16 cellular contexts compared by ENCODE assay signal in the genomic region with DNA sequence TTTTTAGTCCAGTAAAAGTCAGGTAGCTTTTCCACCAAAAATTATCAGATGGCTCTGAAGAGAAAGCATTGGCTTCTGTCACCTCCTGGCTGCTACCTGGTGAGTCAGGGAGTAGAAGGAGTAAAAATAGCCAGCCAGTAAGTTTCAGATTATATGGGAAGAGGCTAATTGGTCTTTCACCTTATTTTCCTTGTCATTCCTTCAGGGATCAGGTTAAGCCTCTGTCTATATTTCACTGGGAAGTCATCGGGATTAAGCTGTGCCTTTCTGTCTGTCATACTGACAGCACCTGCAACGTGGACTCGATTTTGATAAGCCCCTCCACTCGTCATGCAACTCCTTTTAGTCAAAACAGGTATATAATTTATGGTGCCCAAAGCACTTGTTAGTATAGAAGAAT.
A peak's percentile ranks its signal among the peaks of the same experiment; 100 is the strongest.
DNase-seq lines count a peak whose midpoint lies in the region; ATAC-seq, FAIRE-seq and TF ChIP-seq lines count a peak whose summit lies in the region.
"Had no signal": no experiment of that assay in that cellular context is flagged by ENCODE, and none has a peak within 500 bp of the region (broad histone marks: within the 10 kb centered on the region; RNA-seq: fewer than 3 reads in every experiment).

No MANE protein-coding gene starts in this region.

- ATAC-seq in GM21576 (IDR thresholded peaks at IDR 0.05; ENCODE audit: unreplicated experiment) (no peak), GM18861 (IDR thresholded peaks at IDR 0.05; ENCODE audit: unreplicated experiment) (no peak)

- 20 to 48% (median 26%) methylated on average over 4 of the region's 4 CpGs for WGBS in small intestine, 3 donors

- H3K9me2 ChIP-seq in MM.1S (replicated peaks; ENCODE audit: insufficient read depth, low read length) = no peaks in the 10 kb centered on the region

- no peak overlapping the region for H3K9ac ChIP-seq in MM.1S (ENCODE audit: low read length)

- FAIRE-seq in small intestine (lab: Jason Lieb, UNC) = no peak
- FAIRE-seq: G401.6, GM12891, GM19239 had no signal

- peak; percentile 33 for DNase-seq in DMS79 (lab: John Stamatoyannopoulos, UW)
- DNase-seq in NCI-H1417 treated with DMSO at 0.1 percent for 48 hours (lab: John Stamatoyannopoulos, UW) = peak; percentile 44
- DNase-seq in NCI-H2227 treated with DMSO at 0.1 percent for 48 hours (lab: John Stamatoyannopoulos, UW) = peak; percentile 58
- peak; percentile 45 for DNase-seq in NCI-H82 treated with DMSO at 0.1 percent for 48 hours (lab: John Stamatoyannopoulos, UW; ENCODE audit: unreplicated experiment)
- DNase-seq in MM.1S = no peak
- no peak for DNase-seq in small intestine
- DNase-seq: CD8-positive, alpha-beta memory T cell; DMS53; HCEC 1CT had no signal

- no peak overlapping the region for H3K4me2 ChIP-seq in MM.1S (ENCODE audit: low read depth, low read length)

- H3K27me3 ChIP-seq in MM.1S (replicated peaks; ENCODE audit: insufficient read depth, low read length) (no peaks in the 10 kb centered on the region), small intestine (ENCODE audit: control insufficient read depth in 2 of 2, insufficient read depth in 2 of 2, low read length in 2 of 2) (no peaks in the 10 kb centered on the region)

- H3K4me1 ChIP-seq in MM.1S (ENCODE audit: low read length) (no peaks in the 10 kb centered on the region), small intestine (ENCODE audit: control insufficient read depth in 2 of 2, insufficient read depth in 1 of 2, low read depth in 1 of 2, low read length in 1 of 2) (no peaks in the 10 kb centered on the region)

- no peak overlapping the region for H2AFZ ChIP-seq in MM.1S (ENCODE audit: low read length)

- H3K27ac ChIP-seq in MM.1S (ENCODE audit: low read length) = no peak overlapping the region
- no peak overlapping the region for H3K27ac ChIP-seq in small intestine (ENCODE audit: low read depth in 1 of 2, low read length in 1 of 2)
- H3K27ac ChIP-seq: 22Rv1, HL-60 had no signal

- no peaks in the 10 kb centered on the region for H3F3A ChIP-seq in MM.1S (ENCODE audit: insufficient read depth, low read length)

- H3K79me2 ChIP-seq in MM.1S (ENCODE audit: low read length) = no peaks in the 10 kb centered on the region

- TF ChIP-seq CTCF in MM.1S (IDR thresholded peaks at IDR 0.05; ENCODE audit: low read length) = no peak

- H3K9me3 ChIP-seq in MM.1S (replicated peaks; ENCODE audit: insufficient read depth, low read length) (no peaks in the 10 kb centered on the region), small intestine (ENCODE audit: control insufficient read depth, low read depth) (no peaks in the 10 kb centered on the region)

- H3K4me3 ChIP-seq in MM.1S (ENCODE audit: low read length) = no peak overlapping the region
- no peak overlapping the region for H3K4me3 ChIP-seq in small intestine (ENCODE audit: low read depth in 1 of 2, low read length in 2 of 2)

- H3K36me3 ChIP-seq in MM.1S (replicated peaks; ENCODE audit: insufficient read depth, low read length) (no peaks in the 10 kb centered on the region), small intestine (ENCODE audit: control insufficient read depth in 2 of 2, insufficient read depth in 2 of 2, low read length in 2 of 2) (no peaks in the 10 kb centered on the region)

- no peaks in the 10 kb centered on the region for H4K20me1 ChIP-seq in MM.1S (ENCODE audit: insufficient read depth, low read length)

Comparison
In these comparisons a context has a peak if more than half of its experiments do, and no peak if none do; other contexts are left out.
1. DNase-seq: peak in DMS79 (single experiment), NCI-H1417 treated with DMSO at 0.1 percent for 48 hours (single experiment), NCI-H2227 treated with DMSO at 0.1 percent for 48 hours (single experiment) and NCI-H82 treated with DMSO at 0.1 percent for 48 hours (single experiment); none in MM.1S (single experiment) and small intestine (single experiment).